Comparison of ENCODE assay signal across 1 cellular context in the genomic region with DNA sequence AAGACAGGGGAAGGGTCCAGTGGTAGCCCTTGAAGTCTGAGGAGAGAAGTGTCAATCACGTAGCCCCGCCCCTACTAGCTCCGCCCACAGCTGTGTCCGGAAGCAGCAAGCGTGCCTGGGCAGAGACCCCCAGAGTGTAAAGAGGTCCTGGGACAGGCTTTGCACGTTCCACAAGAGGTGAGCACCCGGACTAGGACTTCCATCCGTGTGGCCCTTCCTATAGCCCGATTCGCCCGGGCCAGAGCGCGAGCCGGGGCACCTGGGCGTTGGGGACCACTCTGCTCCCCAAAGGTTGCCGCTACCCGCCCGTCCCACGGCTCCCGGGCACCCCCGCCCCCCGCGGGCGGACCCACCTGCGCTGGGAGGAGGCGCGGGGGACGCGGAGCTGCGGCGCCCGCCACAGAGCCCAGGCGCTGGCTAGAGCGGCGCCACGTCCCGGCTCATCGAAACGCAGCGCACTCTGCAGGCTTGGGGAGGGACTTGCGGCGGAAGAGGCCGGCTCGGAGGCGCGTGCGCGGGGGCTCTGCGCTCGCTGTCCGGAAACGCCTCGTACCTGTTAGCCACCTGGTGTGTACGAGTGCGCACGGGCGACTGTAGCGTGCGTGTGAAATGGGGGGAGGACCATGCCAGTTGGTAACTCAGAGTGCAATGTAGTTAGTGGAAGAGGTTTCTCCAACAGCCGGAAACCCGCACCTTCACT.
A peak's percentile ranks its signal among the peaks of the same experiment; 100 is the strongest.
TF ChIP-seq lines count a peak whose summit lies in the region.

Gene RABGGTA (minus strand): TSS at position 464 of the 700 bp plus-strand sequence. CDS start 482 bp downstream, outside the sequence.

TF ChIP-seq in K562, 482 proteins besides CTCF, POLR2A, EP300 and RAD21 (continued from another document and continues in another):
- TF ChIP-seq LCOR (CRISPR knock-in tag; IDR thresholded peaks at IDR 0.05) (no peak), PHB (CRISPR knock-in tag; IDR thresholded peaks at IDR 0.05) (no peak), KAT8 (IDR thresholded peaks at IDR 0.05; ENCODE audit: low read depth) (no peak), GATAD2A (IDR thresholded peaks at IDR 0.05) (no peak), POLR3G (IDR thresholded peaks at IDR 0.05; ENCODE audit: extremely low read depth, insufficient read length, insufficient replicate concordance) (no peak), ZNF282 (CRISPR knock-in tag; IDR thresholded peaks at IDR 0.05) (no peak), SPI1 (IDR thresholded peaks at IDR 0.05; ENCODE audit: borderline replicate concordance, low read depth, low read length) (no peak), ARHGAP35 (IDR thresholded peaks at IDR 0.05; ENCODE audit: partially characterized antibody) (no peak), NR3C1 (CRISPR knock-in tag; IDR thresholded peaks at IDR 0.05) (no peak), ELK1 (CRISPR knock-in tag; IDR thresholded peaks at IDR 0.05) (no peak), STAG1 (CRISPR knock-in tag; IDR thresholded peaks at IDR 0.05; ENCODE audit: borderline replicate concordance) (no peak), DIDO1 (tag; IDR thresholded peaks at IDR 0.05; ENCODE audit: low read depth) (no peak), SRSF1 (IDR thresholded peaks at IDR 0.05; ENCODE audit: low read depth, low read length) (no peak), ZNF347 (CRISPR knock-in tag; IDR thresholded peaks at IDR 0.05; ENCODE audit: low read depth) (no peak), ZNF239 (CRISPR knock-in tag; IDR thresholded peaks at IDR 0.05) (no peak), MAFG (tag; conservative IDR thresholded peaks at IDR 0.05) (no peak), OTX1 (CRISPR knock-in tag; IDR thresholded peaks at IDR 0.05) (no peak), ZNF224 (CRISPR knock-in tag; IDR thresholded peaks at IDR 0.05) (no peak), FOXO4 (CRISPR knock-in tag; IDR thresholded peaks at IDR 0.05) (no peak), BRD4 (IDR thresholded peaks at IDR 0.05) (no peak), U2AF2 (optimal IDR thresholded peaks at IDR 0.05; ENCODE audit: low read depth, low read length) (no peak), RBM15 (IDR thresholded peaks at IDR 0.05; ENCODE audit: insufficient read depth, low read length) (no peak), SMARCE1 (IDR thresholded peaks at IDR 0.05) (no peak), BCL6 (CRISPR knock-in tag; IDR thresholded peaks at IDR 0.05) (no peak), KDM2B (CRISPR knock-in tag; IDR thresholded peaks at IDR 0.05) (no peak), MBD2 (IDR thresholded peaks at IDR 0.05; ENCODE audit: borderline replicate concordance, low read depth) (no peak), ILK (tag; IDR thresholded peaks at IDR 0.05; ENCODE audit: borderline replicate concordance, low read depth) (no peak), MXI1 (IDR thresholded peaks at IDR 0.05; ENCODE audit: low read depth, low read length) (peak; percentile 46; the same call in 1 of the 2 replicates), DNMT1 (IDR thresholded peaks at IDR 0.05) (no peak), XRCC4 (IDR thresholded peaks at IDR 0.05; ENCODE audit: extremely low read depth, insufficient read depth, insufficient read length) (no peak), ZNF431 (CRISPR knock-in tag; IDR thresholded peaks at IDR 0.05) (no peak), ZNF143 (CRISPR knock-in tag; IDR thresholded peaks at IDR 0.05) (no peak), ZNF408 (CRISPR knock-in tag; IDR thresholded peaks at IDR 0.05; ENCODE audit: low read depth) (no peak), MYNN (IDR thresholded peaks at IDR 0.05) (no peak), MYNN (CRISPR knock-in tag; IDR thresholded peaks at IDR 0.05) (no peak), RFX7 (CRISPR knock-in tag; IDR thresholded peaks at IDR 0.05) (no peak), STAT5A (IDR thresholded peaks at IDR 0.05; ENCODE audit: borderline replicate concordance, low read length) (no peak; the same call in 1 of the 2 replicates), KAT7 (CRISPR knock-in tag; IDR thresholded peaks at IDR 0.05; ENCODE audit: borderline replicate concordance) (no peak), RBFOX2 (IDR thresholded peaks at IDR 0.05; ENCODE audit: low read depth, low read length) (peak; percentile 91)
- TF ChIP-seq, protein P1, sequence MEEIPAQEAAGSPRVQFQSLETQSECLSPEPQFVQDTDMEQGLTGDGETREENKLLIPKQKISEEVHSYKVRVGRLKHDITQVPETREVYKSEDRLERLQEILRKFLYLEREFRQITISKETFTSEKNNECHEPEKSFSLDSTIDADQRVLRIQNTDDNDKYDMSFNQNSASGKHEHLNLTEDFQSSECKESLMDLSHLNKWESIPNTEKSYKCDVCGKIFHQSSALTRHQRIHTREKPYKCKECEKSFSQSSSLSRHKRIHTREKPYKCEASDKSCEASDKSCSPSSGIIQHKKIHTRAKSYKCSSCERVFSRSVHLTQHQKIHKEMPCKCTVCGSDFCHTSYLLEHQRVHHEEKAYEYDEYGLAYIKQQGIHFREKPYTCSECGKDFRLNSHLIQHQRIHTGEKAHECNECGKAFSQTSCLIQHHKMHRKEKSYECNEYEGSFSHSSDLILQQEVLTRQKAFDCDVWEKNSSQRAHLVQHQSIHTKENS (CRISPR knock-in tag; IDR thresholded peaks at IDR 0.05) = no peak
- TF ChIP-seq, protein P2, sequence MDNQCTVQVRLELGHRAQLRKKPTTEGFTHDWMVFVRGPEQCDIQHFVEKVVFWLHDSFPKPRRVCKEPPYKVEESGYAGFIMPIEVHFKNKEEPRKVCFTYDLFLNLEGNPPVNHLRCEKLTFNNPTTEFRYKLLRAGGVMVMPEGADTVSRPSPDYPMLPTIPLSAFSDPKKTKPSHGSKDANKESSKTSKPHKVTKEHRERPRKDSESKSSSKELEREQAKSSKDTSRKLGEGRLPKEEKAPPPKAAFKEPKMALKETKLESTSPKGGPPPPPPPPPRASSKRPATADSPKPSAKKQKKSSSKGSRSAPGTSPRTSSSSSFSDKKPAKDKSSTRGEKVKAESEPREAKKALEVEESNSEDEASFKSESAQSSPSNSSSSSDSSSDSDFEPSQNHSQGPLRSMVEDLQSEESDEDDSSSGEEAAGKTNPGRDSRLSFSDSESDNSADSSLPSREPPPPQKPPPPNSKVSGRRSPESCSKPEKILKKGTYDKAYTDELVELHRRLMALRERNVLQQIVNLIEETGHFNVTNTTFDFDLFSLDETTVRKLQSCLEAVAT (IDR thresholded peaks at IDR 0.05) = no peak
- TF ChIP-seq, protein P3, sequence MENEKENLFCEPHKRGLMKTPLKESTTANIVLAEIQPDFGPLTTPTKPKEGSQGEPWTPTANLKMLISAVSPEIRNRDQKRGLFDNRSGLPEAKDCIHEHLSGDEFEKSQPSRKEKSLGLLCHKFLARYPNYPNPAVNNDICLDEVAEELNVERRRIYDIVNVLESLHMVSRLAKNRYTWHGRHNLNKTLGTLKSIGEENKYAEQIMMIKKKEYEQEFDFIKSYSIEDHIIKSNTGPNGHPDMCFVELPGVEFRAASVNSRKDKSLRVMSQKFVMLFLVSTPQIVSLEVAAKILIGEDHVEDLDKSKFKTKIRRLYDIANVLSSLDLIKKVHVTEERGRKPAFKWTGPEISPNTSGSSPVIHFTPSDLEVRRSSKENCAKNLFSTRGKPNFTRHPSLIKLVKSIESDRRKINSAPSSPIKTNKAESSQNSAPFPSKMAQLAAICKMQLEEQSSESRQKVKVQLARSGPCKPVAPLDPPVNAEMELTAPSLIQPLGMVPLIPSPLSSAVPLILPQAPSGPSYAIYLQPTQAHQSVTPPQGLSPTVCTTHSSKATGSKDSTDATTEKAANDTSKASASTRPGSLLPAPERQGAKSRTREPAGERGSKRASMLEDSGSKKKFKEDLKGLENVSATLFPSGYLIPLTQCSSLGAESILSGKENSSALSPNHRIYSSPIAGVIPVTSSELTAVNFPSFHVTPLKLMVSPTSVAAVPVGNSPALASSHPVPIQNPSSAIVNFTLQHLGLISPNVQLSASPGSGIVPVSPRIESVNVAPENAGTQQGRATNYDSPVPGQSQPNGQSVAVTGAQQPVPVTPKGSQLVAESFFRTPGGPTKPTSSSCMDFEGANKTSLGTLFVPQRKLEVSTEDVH (IDR thresholded peaks at IDR 0.05; ENCODE audit: low read depth, partially characterized antibody) = no peak
- TF ChIP-seq, protein P4, sequence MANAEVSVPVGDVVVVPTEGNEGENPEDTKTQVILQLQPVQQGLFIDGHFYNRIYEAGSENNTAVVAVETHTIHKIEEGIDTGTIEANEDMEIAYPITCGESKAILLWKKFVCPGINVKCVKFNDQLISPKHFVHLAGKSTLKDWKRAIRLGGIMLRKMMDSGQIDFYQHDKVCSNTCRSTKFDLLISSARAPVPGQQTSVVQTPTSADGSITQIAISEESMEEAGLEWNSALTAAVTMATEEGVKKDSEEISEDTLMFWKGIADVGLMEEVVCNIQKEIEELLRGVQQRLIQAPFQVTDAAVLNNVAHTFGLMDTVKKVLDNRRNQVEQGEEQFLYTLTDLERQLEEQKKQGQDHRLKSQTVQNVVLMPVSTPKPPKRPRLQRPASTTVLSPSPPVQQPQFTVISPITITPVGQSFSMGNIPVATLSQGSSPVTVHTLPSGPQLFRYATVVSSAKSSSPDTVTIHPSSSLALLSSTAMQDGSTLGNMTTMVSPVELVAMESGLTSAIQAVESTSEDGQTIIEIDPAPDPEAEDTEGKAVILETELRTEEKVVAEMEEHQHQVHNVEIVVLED (CRISPR knock-in tag; IDR thresholded peaks at IDR 0.05) = peak; percentile 85
- TF ChIP-seq, protein P5, sequence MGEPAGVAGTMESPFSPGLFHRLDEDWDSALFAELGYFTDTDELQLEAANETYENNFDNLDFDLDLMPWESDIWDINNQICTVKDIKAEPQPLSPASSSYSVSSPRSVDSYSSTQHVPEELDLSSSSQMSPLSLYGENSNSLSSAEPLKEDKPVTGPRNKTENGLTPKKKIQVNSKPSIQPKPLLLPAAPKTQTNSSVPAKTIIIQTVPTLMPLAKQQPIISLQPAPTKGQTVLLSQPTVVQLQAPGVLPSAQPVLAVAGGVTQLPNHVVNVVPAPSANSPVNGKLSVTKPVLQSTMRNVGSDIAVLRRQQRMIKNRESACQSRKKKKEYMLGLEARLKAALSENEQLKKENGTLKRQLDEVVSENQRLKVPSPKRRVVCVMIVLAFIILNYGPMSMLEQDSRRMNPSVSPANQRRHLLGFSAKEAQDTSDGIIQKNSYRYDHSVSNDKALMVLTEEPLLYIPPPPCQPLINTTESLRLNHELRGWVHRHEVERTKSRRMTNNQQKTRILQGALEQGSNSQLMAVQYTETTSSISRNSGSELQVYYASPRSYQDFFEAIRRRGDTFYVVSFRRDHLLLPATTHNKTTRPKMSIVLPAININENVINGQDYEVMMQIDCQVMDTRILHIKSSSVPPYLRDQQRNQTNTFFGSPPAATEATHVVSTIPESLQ (CRISPR knock-in tag; IDR thresholded peaks at IDR 0.05) = 0 out of 2 replicates have a peak, but pooled peaks have one; percentile 76
- TF ChIP-seq, protein P6, sequence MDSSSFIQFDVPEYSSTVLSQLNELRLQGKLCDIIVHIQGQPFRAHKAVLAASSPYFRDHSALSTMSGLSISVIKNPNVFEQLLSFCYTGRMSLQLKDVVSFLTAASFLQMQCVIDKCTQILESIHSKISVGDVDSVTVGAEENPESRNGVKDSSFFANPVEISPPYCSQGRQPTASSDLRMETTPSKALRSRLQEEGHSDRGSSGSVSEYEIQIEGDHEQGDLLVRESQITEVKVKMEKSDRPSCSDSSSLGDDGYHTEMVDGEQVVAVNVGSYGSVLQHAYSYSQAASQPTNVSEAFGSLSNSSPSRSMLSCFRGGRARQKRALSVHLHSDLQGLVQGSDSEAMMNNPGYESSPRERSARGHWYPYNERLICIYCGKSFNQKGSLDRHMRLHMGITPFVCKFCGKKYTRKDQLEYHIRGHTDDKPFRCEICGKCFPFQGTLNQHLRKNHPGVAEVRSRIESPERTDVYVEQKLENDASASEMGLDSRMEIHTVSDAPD (CRISPR knock-in tag; IDR thresholded peaks at IDR 0.05) = no peak
- TF ChIP-seq, protein P7, sequence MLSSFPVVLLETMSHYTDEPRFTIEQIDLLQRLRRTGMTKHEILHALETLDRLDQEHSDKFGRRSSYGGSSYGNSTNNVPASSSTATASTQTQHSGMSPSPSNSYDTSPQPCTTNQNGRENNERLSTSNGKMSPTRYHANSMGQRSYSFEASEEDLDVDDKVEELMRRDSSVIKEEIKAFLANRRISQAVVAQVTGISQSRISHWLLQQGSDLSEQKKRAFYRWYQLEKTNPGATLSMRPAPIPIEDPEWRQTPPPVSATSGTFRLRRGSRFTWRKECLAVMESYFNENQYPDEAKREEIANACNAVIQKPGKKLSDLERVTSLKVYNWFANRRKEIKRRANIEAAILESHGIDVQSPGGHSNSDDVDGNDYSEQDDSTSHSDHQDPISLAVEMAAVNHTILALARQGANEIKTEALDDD (IDR thresholded peaks at IDR 0.05) = no peak
- TF ChIP-seq, protein P8, sequence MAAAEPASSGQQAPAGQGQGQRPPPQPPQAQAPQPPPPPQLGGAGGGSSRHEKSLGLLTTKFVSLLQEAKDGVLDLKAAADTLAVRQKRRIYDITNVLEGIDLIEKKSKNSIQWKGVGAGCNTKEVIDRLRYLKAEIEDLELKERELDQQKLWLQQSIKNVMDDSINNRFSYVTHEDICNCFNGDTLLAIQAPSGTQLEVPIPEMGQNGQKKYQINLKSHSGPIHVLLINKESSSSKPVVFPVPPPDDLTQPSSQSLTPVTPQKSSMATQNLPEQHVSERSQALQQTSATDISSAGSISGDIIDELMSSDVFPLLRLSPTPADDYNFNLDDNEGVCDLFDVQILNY (CRISPR knock-in tag; IDR thresholded peaks at IDR 0.05) = no peak
